ENCODE assay signal across 8 cellular contexts in the genomic region with DNA sequence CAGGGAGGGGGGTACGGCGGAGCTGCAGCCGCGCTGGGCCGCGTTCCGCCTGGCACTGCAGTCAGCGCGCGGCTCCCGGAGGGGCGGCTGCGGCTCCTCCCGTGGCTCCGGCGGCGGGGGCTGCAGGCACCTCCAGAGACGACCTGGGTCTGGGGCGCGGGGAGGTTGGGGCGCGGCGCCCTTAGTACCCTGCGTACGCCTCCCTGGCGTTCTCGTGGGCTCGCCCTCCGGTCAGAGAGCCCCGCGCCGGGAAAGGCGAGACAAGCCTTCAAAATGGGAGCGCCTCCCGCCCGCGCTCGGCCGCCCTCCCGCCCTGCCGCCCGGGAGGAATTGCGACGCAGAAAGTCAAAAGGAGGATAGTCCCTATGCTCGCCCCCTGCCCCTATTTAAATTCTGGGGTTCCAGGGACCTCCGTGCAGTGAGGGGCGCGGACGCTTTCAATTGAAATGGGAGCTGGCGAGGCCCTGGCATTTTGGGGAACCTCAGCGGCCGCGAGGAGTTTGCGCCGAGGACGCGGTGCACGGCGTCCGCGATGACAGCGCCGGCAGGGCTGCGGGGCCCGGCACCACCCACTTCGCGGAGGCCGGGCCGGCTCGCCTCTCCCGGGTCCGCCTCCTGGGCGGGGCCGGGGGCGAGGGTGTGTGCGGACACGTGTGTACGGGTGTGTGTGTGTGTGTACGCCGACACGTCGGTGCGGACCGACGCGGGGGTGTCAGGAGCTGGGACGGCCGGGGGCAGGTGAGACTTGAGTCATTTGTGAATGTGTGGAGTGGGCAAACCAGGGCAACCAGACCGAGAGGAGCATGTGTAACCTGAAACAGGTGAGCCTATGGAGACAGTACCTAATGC. TPM values are rescaled to one million over a fixed set of nuclear protein-coding genes. Genes with fewer than 3 reads are reported as not detected.
DNase-seq lines count a peak whose midpoint lies in the region; ATAC-seq and TF ChIP-seq lines count a peak whose summit lies in the region.

No MANE protein-coding gene starts in this region.

- DNase-seq in AG04449 (ENCODE audit: low read depth, low spot score) (no peak), NCI-H460 (ENCODE audit: extremely low read depth, low read depth) (peak; percentile 36), ecto neural progenitor cell (ENCODE audit: low spot score) (peak; percentile 76), lung (ENCODE audit: low spot score) (peak; percentile 85)
- peak; percentile 83 for DNase-seq in activated CD4-positive, alpha-beta memory T cell treated with anti-CD3 and anti-CD28 coated beads, Interleukin-2, amount 10 ng/mL, durations not matched to agents 7 days and 5 days
- peak; percentile 74 to 87 (median 81) for DNase-seq in stimulated activated CD4-positive, alpha-beta T cell treated with anti-CD3 and anti-CD28 coated beads, TNF-alpha, amount 100 ng/mL, for 4 hours (ENCODE audit: low read depth in 3 of 3)

- peaks cover 2 to 5% of the 10 kb centered on the region in 2 donors for H3K36me3 ChIP-seq in lung (ENCODE audit: control insufficient read depth in 2 of 2, insufficient read depth in 2 of 2, low read length in 2 of 2)

- peaks cover 37% of the 10 kb centered on the region for H3K4me1 Mint-ChIP-seq in activated CD4-positive, alpha-beta memory T cell treated with anti-CD3 and anti-CD28 coated beads, Interleukin-2, amount 10 ng/mL, durations not matched to agents 7 days and 5 days

- peak overlapping the region; percentile 94 to 95 for H3K27ac ChIP-seq in lung (ENCODE audit: low read depth in 1 of 2, low read length in 1 of 2)

- H3K27ac Mint-ChIP-seq in activated CD4-positive, alpha-beta memory T cell treated with anti-CD3 and anti-CD28 coated beads, Interleukin-2, amount 10 ng/mL, durations not matched to agents 7 days and 5 days: peak overlapping the region; percentile 82

- ATAC-seq in GM18520 (IDR thresholded peaks at IDR 0.05; ENCODE audit: unreplicated experiment) (peak; percentile 58), HG03039 (IDR thresholded peaks at IDR 0.05; ENCODE audit: unreplicated experiment) (peak; percentile 82), lung (ENCODE audit: insufficient read depth, low FRiP score) (peak; percentile 97)

- H3K36me3 Mint-ChIP-seq in activated CD4-positive, alpha-beta memory T cell treated with anti-CD3 and anti-CD28 coated beads, Interleukin-2, amount 10 ng/mL, durations not matched to agents 7 days and 5 days (ENCODE audit: low read depth): peaks cover 20% of the 10 kb centered on the region

- peak overlapping the region; percentile 78 for H3K4me3 ChIP-seq in AG04449 (ENCODE audit: low read depth, low read length)
- peak overlapping the region; percentile 88 for H3K4me3 ChIP-seq in lung

- H3K9me3 ChIP-seq in lung (ENCODE audit: control insufficient read depth in 2 of 2, insufficient read depth in 1 of 2, low read length in 1 of 2): no peaks in the 10 kb centered on the region

- H3K4me1 ChIP-seq in lung (ENCODE audit: control insufficient read depth in 2 of 2, insufficient read depth in 2 of 2, low read length in 2 of 2): peaks cover 8 to 10% of the 10 kb centered on the region in 2 donors

- POLR2A ChIA-PET in AG04449 (lab: Yijun Ruan, JAX): interaction anchor here (1.0 to 1.5 kb wide), 3 partner anchors 7 to 30 kb away, joined by 3 to 4 read pairs (median 4); no protein-coding TSS in a partner anchor
- POLR2A ChIA-PET in activated CD4-positive, alpha-beta memory T cell treated with anti-CD3 and anti-CD28 coated beads, Interleukin-2, amount 10 ng/mL, durations not matched to agents 7 days and 5 days (lab: Charles Lee): interaction anchor here (0.6 to 3.9 kb wide), 9 partner anchors 15 to 308 kb away, joined by 3 to 31 read pairs (median 4); partner anchors contain the start of genes HERC5, HERC6, NAP1L5 and PPM1K

- peak overlapping the region; percentile 94 for H3K4me3 Mint-ChIP-seq in activated CD4-positive, alpha-beta memory T cell treated with anti-CD3 and anti-CD28 coated beads, Interleukin-2, amount 10 ng/mL, durations not matched to agents 7 days and 5 days

- no peak for TF ChIP-seq CTCF in AG04449 (IDR thresholded peaks at IDR 0.05; ENCODE audit: insufficient read depth, low read length, missing control alignments)
- no peak for TF ChIP-seq CTCF in lung (IDR thresholded peaks at IDR 0.05; ENCODE audit: control extremely low read depth, extremely low read depth)

- H3K27me3 Mint-ChIP-seq in activated CD4-positive, alpha-beta memory T cell treated with anti-CD3 and anti-CD28 coated beads, Interleukin-2, amount 10 ng/mL, durations not matched to agents 7 days and 5 days: peaks cover 9% of the 10 kb centered on the region

- no peaks in the 10 kb centered on the region for H3K9me3 Mint-ChIP-seq in activated CD4-positive, alpha-beta memory T cell treated with anti-CD3 and anti-CD28 coated beads, Interleukin-2, amount 10 ng/mL, durations not matched to agents 7 days and 5 days

- 1% methylated on average over 86 to 89 of the region's 89 CpGs for WGBS in lung, 2 donors

- no peaks in the 10 kb centered on the region for H3K27me3 ChIP-seq in lung (ENCODE audit: control insufficient read depth, insufficient read depth)

- CTCF ChIA-PET in AG04449 (lab: Yijun Ruan, JAX): interaction anchor here (0.7 to 2.2 kb wide), 8 partner anchors 15 to 67 kb away, joined by 3 to 9 read pairs (median 4); no protein-coding TSS in a partner anchor
- CTCF ChIA-PET in activated CD4-positive, alpha-beta memory T cell treated with anti-CD3 and anti-CD28 coated beads, Interleukin-2, amount 10 ng/mL, durations not matched to agents 7 days and 5 days (lab: Charles Lee): interaction anchor here (1.3 to 1.6 kb wide), 4 partner anchors 8 to 66 kb away, joined by 3 to 8 read pairs (median 5); no protein-coding TSS in a partner anchor

RNA-seq across cellular contexts. Expression of gene HERC3, which starts 0.5 kb away (rescaled TPM):
- total RNA-seq in NCI-H460 (2014; rRNA removed; shearing (Covaris generic)): 1.0 and 1.5 TPM in 2 replicates
- 0.99 and 1.7 TPM in 2 replicates for polyA plus RNA-seq in NCI-H460 (2014; cell fraction: nucleus; rRNA removed)
- total RNA-seq in activated CD4-positive, alpha-beta memory T cell treated with anti-CD3 and anti-CD28 coated beads, Interleukin-2, amount 10 ng/mL, durations not matched to agents 7 days and 5 days: 10 to 100 TPM; 36.9 to 41.9 TPM
- 10 to 100 TPM; 34.3 to 48.0 TPM for total RNA-seq in lung
- 10 to 100 TPM in 1 of 2 donors, 1 to 10 TPM in 1; 6.2 to 15.5 TPM for polyA plus RNA-seq in lung

Comparison
In these comparisons a context has a peak if more than half of its experiments do, and no peak if none do; other contexts are left out.
1. RNA of gene HERC3, which starts 0.5 kb away (total RNA-seq): 34.3 to 48.0 TPM in lung and 36.9 to 41.9 TPM in activated CD4-positive, alpha-beta memory T cell treated with anti-CD3 and anti-CD28 coated beads, Interleukin-2, amount 10 ng/mL, durations not matched to agents 7 days and 5 days; 1.0 to 1.5 TPM in NCI-H460; every median in the first group is over 10 times any median in the second.
2. Peak in every context shown above with its lines, with median percentiles within 50 percentile points of each other: ATAC-seq.